Comparison of ENCODE assay signal across 25 cellular contexts in the genomic region with DNA sequence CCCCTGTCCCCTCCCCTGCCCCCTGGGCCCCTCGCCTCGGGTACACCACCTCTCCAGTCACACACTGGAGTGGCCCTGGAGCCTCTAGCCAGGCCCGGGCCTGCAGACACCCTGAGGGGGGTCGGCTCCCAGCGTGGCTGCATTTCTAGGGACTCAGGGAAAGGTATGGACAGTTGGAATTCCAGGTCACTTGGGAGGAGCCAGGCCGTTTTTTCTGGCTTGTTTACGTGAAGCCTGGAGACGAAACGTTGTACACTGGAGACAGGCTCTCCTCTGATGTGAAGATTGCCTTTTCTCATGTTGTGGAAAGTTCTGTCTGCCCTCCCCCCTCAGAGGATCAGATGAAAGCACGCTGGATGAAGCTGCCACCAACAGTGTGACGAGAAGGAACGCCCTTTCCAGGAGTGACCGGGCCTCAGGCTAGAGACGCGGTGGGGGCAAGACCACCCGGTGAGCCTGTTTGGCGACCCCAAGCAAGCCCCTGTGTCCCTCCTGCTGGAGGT. TPM values are rescaled to one million over a fixed set of nuclear protein-coding genes. Genes with fewer than 3 reads are reported as not detected.
DNase-seq lines count a peak whose midpoint lies in the region; ATAC-seq, FAIRE-seq and TF ChIP-seq lines count a peak whose summit lies in the region.
"Had no signal": no experiment of that assay in that cellular context is flagged by ENCODE, and none has a peak within 500 bp of the region (broad histone marks: within the 10 kb centered on the region; RNA-seq: fewer than 3 reads in every experiment).

No MANE protein-coding gene starts in this region.

- no peak overlapping the region for H3K9ac ChIP-seq in HepG2 (ENCODE audit: insufficient read depth, low read depth, low read length)

- H3K79me2 ChIP-seq in HepG2 (ENCODE audit: insufficient read depth, low read length), result no peaks in the 10 kb centered on the region

- no peaks in the 10 kb centered on the region for H3K27me3 ChIP-seq in HepG2 (ENCODE audit: control insufficient read depth in 1 of 2, insufficient read depth in 2 of 2, low read length in 2 of 2)
- no peaks in the 10 kb centered on the region for H3K27me3 ChIP-seq in right lobe of liver
- H3K27me3 ChIP-seq in thyroid gland, result no peaks in the 10 kb centered on the region
- H3K27me3 ChIP-seq in foreskin keratinocyte, result no peaks in the 10 kb centered on the region
- H3K27me3 ChIP-seq: vagina had no signal

- intact Hi-C loops in HepG2 (cut with micrococcal nuclease; ENCODE audit: unreplicated experiment) (no loop called here), right lobe of liver (cut with DNase I) (no loop called here), thyroid gland (cut with DNase I) (no loop called here)

- H3K4me2 ChIP-seq in HepG2 (ENCODE audit: low read depth, low read length), result peak overlapping the region; percentile 10; the same call in 1 of the 2 replicates

- ATAC-seq in HepG2, result no peak
- ATAC-seq in right lobe of liver, result no peak
- no peak for ATAC-seq in foreskin keratinocyte
- ATAC-seq: right cardiac atrium had no signal

- no peak for TF ChIP-seq CTCF in HepG2 (CRISPR knock-in tag; IDR thresholded peaks at IDR 0.05)
- TF ChIP-seq CTCF in right lobe of liver (IDR thresholded peaks at IDR 0.05), result no peak
- no peak for TF ChIP-seq CTCF in thyroid gland (IDR thresholded peaks at IDR 0.05)
- no peak for TF ChIP-seq CTCF in foreskin keratinocyte (conservative IDR thresholded peaks at IDR 0.05)

- H3K4me3 ChIP-seq in HepG2 (replicated peaks in 1 of 3; ENCODE audit: insufficient read depth in 1 of 3, low read depth in 2 of 3, low read length in 3 of 3) (peak overlapping the region in 1 of 3 experiments; percentile 0; a peak in 1 of 6 replicates), right lobe of liver (no peak overlapping the region), mesodermal cell (ENCODE audit: extremely low read depth, insufficient read depth, low read length, poor library complexity, severe bottlenecking) (no peak overlapping the region), thyroid gland (replicated peaks in 1 of 3) (no peak overlapping the region)
- H3K4me3 ChIP-seq: vagina had no signal

- POLR2A ChIA-PET in HepG2 (lab: Yijun Ruan, JAX), result interaction anchor here (1.2 to 8.9 kb wide), 4 partner anchors 17 to 112 kb away, joined by 3 to 40 read pairs (median 6); a partner anchor contains a TSS

- WGBS in HepG2 (ENCODE audit: low lambda C conversion rate), result 32% methylated on average over 17 of the region's 17 CpGs
- 80% methylated on average over 1 of the region's 17 CpGs for WGBS in right lobe of liver (ENCODE audit: insufficient coverage, low coverage, low lambda C conversion rate, missing lambda C conversion rate)
- WGBS in mesodermal cell (ENCODE audit: insufficient coverage in 2 of 2), 2 experiments, result 71 to 74% methylated on average over 15 of the region's 17 CpGs
- WGBS in thyroid gland, 2 donors, result 36 to 37% methylated on average over 16 to 17 of the region's 17 CpGs

- FAIRE-seq in HepG2 (lab: Jason Lieb, UNC), result no peak
- FAIRE-seq: A204.1 had no signal

- no peaks in the 10 kb centered on the region for H3K9me3 ChIP-seq in HepG2 (ENCODE audit: low read length)
- H3K9me3 ChIP-seq in right lobe of liver, result no peaks in the 10 kb centered on the region
- no peaks in the 10 kb centered on the region for H3K9me3 ChIP-seq in mesodermal cell (ENCODE audit: control insufficient read depth, low read length)
- no peaks in the 10 kb centered on the region for H3K9me3 ChIP-seq in thyroid gland
- H3K9me3 ChIP-seq: vagina had no signal

- no peak overlapping the region for H3K27ac ChIP-seq in HepG2 (ENCODE audit: extremely low read length, insufficient read depth, low read length)
- H3K27ac ChIP-seq in right lobe of liver, result no peak overlapping the region
- H3K27ac ChIP-seq in mesodermal cell (ENCODE audit: low read depth, low read length, severe bottlenecking), result peak overlapping the region; percentile 10
- H3K27ac ChIP-seq in thyroid gland, result no peak overlapping the region
- no peak overlapping the region for H3K27ac ChIP-seq in foreskin keratinocyte
- H3K27ac ChIP-seq: vagina had no signal

- no peak overlapping the region for H2AFZ ChIP-seq in HepG2 (ENCODE audit: low read length)

- H3K4me1 ChIP-seq in HepG2 (ENCODE audit: insufficient read depth, low read length) (peaks cover 63% of the 10 kb centered on the region), right lobe of liver (peaks cover 0 to 27% (median 0%) of the 10 kb centered on the region in 4 donors), mesodermal cell (ENCODE audit: control insufficient read depth, insufficient read depth, low read length, poor library complexity, severe bottlenecking) (peaks cover 4% of the 10 kb centered on the region), thyroid gland (peaks cover 8 to 10% of the 10 kb centered on the region in 2 donors), foreskin keratinocyte (peaks cover 17% of the 10 kb centered on the region)

- in situ Hi-C loops in HepG2 (cut with HindIII; ENCODE audit: extremely low pct_ligation_motif_present, low pct_unique_long_range_greater_than_20kb), result no loop called here

- peaks cover 6% of the 10 kb centered on the region; the same call in 1 of the 2 replicates for H4K20me1 ChIP-seq in HepG2 (ENCODE audit: insufficient read depth, low read length)

- CTCF ChIA-PET in HepG2 (lab: Yijun Ruan, JAX; ENCODE audit: low intra/inter-chr PET ratio, low total read pairs), result no interaction called here

- BruUV-seq in HepG2 (replicated peaks; lab: Mats Ljungman, UMichigan), result no TSS peak

- TF ChIP-seq EP300 in HepG2 (IDR thresholded peaks at IDR 0.05; ENCODE audit: low read depth in 2 of 2, low read length in 2 of 2) (no peak), HepG2 (CRISPR knock-in tag; IDR thresholded peaks at IDR 0.05; ENCODE audit: borderline replicate concordance) (no peak)

- DNase-seq in HepG2 (ENCODE audit: low spot score), result no peak
- no peak for DNase-seq in right lobe of liver
- DNase-seq in dermis blood vessel endothelial cell, result no peak
- DNase-seq in thyroid gland, result no peak
- DNase-seq in foreskin keratinocyte, result no peak
- DNase-seq: activated CD8-positive, alpha-beta memory T cell treated with anti-CD3 and anti-CD28 coated beads for 24 hours; activated naive CD4-positive, alpha-beta T cell treated with anti-CD3 and anti-CD28 coated beads, Interleukin-2, amount 10 ng/mL, durations not matched to agents 7 days and 5 days; activated T-cell treated with anti-CD3 and anti-CD28 coated beads, Interleukin-2, amount 50 U/mL, for 48 hours; aorta; central memory CD4-positive, alpha-beta T cell; EL; foreskin melanocyte; HFFc6; hippocampal formation; NCI-H1436; NCI-H510A; RPMI8226; substantia nigra had no signal

- no peak for TF ChIP-seq RAD21 in HepG2 (CRISPR knock-in tag; IDR thresholded peaks at IDR 0.05)

- H3K36me3 ChIP-seq in HepG2 (replicated peaks in 1 of 2; ENCODE audit: control insufficient read depth in 1 of 2, insufficient read depth in 2 of 2, low read length in 2 of 2) (peaks cover 5 to 13% of the 10 kb centered on the region in 2 experiments; a peak in 3 of 5 replicates), right lobe of liver (peaks cover 0 to 12% (median 6%) of the 10 kb centered on the region in 4 donors), mesodermal cell (ENCODE audit: control insufficient read depth, insufficient read depth, low read length) (peaks cover 16% of the 10 kb centered on the region), thyroid gland (peaks cover 7 to 14% of the 10 kb centered on the region in 2 donors)

- TF ChIP-seq POLR2A in HepG2 (IDR thresholded peaks at IDR 0.05; ENCODE audit: insufficient read depth in 1 of 2, low read depth in 2 of 2, low read length in 2 of 2), result no peak
- TF ChIP-seq POLR2A in right lobe of liver (IDR thresholded peaks at IDR 0.05), result no peak
- no peak for TF ChIP-seq POLR2A in thyroid gland (IDR thresholded peaks at IDR 0.05)

RNA-seq across cellular contexts. Expression of a gene that starts 4.0 kb away (rescaled TPM):
- total RNA-seq in HepG2 (2016; rRNA removed; fragmentation: Illumina TruSeq; extraction: Trizol), result 0.69 and 1.00 TPM in 2 replicates
- total RNA-seq in HepG2 (2016; cell fraction: cytosol; rRNA removed; fragmentation: Illumina TruSeq; extraction: Trizol; ENCODE audit: low read depth), result 0.71 and 2.3 TPM in 2 replicates
- 1.3 TPM in 1 of 2 replicates, not detected in the other for total RNA-seq in HepG2 (2016; cell fraction: insoluble cytoplasmic fraction; rRNA removed; fragmentation: Illumina TruSeq; extraction: Trizol)
- 1.00 and 1.2 TPM in 2 replicates for total RNA-seq in HepG2 (2016; cell fraction: membrane; rRNA removed; fragmentation: Illumina TruSeq; extraction: Trizol)
- 0.91 and 1.8 TPM in 2 replicates for total RNA-seq in HepG2 (2016; cell fraction: nucleus; rRNA removed; fragmentation: Illumina TruSeq; extraction: Trizol)
- 0.17 and 0.33 TPM in 2 replicates for polyA plus RNA-seq in HepG2 (2011; rRNA removed)
- 0.55 and 1.1 TPM in 2 replicates for polyA plus RNA-seq in HepG2 (2011; cell fraction: cytosol; rRNA removed)
- 1.6 and 2.8 TPM in 2 replicates for polyA plus RNA-seq in HepG2 (2011; cell fraction: nucleus; rRNA removed)
- polyA plus RNA-seq in HepG2 (2012), result 0.34 and 0.52 TPM in 2 replicates
- 0.57 and 1.0 TPM in 2 replicates for polyA plus RNA-seq in HepG2 (2016; cell fraction: cytosol; fragmentation: Illumina TruSeq; extraction: Trizol; ENCODE audit: low read depth)
- 1.7 TPM in 1 of 2 replicates, not detected in the other for polyA plus RNA-seq in HepG2 (2016; cell fraction: insoluble cytoplasmic fraction; fragmentation: Illumina TruSeq; extraction: Trizol; ENCODE audit: low read depth)
- polyA plus RNA-seq in HepG2 (2016; cell fraction: membrane; fragmentation: Illumina TruSeq; extraction: Trizol; ENCODE audit: low read depth), result 0.56 TPM in 1 of 2 replicates, not detected in the other
- 2.1 TPM in 1 of 2 replicates, not detected in the other for polyA plus RNA-seq in HepG2 (2016; cell fraction: nucleus; fragmentation: Illumina TruSeq; extraction: Trizol; ENCODE audit: insufficient read depth, low read depth)
- 0.09 and 0.88 TPM in 2 replicates for polyA minus RNA-seq in HepG2 (2011; rRNA and poly(A)+ RNA removed; ENCODE audit: low replicate concordance)
- not detected in 2 replicates for polyA minus RNA-seq in HepG2 (2011; cell fraction: cytosol; rRNA and poly(A)+ RNA removed)
- polyA minus RNA-seq in HepG2 (2011; cell fraction: nucleus; rRNA and poly(A)+ RNA removed), result 1.9 TPM in 1 of 2 replicates, not detected in the other
- under 1 TPM in 3 of 6 experiments, not detected in 3; 0.27 to 0.62 (median 0.40) TPM for total RNA-seq in right lobe of liver
- polyA plus RNA-seq in mesodermal cell (2013, experiment 1 of 2), result not detected
- polyA plus RNA-seq in mesodermal cell (2013, experiment 2 of 2), result not detected
- total RNA-seq in dermis blood vessel endothelial cell, result not detected in 2 replicates
- not detected for total RNA-seq in thyroid gland
- not detected in 2 replicates for total RNA-seq in foreskin keratinocyte
- polyA plus RNA-seq in foreskin keratinocyte, result 0.07 and 0.14 TPM in 2 replicates
- total RNA-seq: aorta, HFFc6, mucosa of gallbladder, vagina had no signal
- polyA plus RNA-seq: BJ, right cardiac atrium had no signal

RNA-seq across cellular contexts. Expression of a gene that starts 5.7 kb away (rescaled TPM):
- total RNA-seq in HepG2 (2016; rRNA removed; fragmentation: Illumina TruSeq; extraction: Trizol), result 76.1 and 84.9 TPM in 2 replicates
- total RNA-seq in HepG2 (2016; cell fraction: cytosol; rRNA removed; fragmentation: Illumina TruSeq; extraction: Trizol; ENCODE audit: low read depth), result 74.8 and 93.7 TPM in 2 replicates
- 73.6 and 90.1 TPM in 2 replicates for total RNA-seq in HepG2 (2016; cell fraction: insoluble cytoplasmic fraction; rRNA removed; fragmentation: Illumina TruSeq; extraction: Trizol)
- total RNA-seq in HepG2 (2016; cell fraction: membrane; rRNA removed; fragmentation: Illumina TruSeq; extraction: Trizol), result 97.9 and 116 TPM in 2 replicates
- 29.3 and 32.8 TPM in 2 replicates for total RNA-seq in HepG2 (2016; cell fraction: nucleus; rRNA removed; fragmentation: Illumina TruSeq; extraction: Trizol)
- 79.7 and 113 TPM in 2 replicates for polyA plus RNA-seq in HepG2 (2011; rRNA removed)
- polyA plus RNA-seq in HepG2 (2011; cell fraction: cytosol; rRNA removed), result 95.7 and 150 TPM in 2 replicates
- 122 and 140 TPM in 2 replicates for polyA plus RNA-seq in HepG2 (2011; cell fraction: nucleus; rRNA removed)
- 44.7 and 56.7 TPM in 2 replicates for polyA plus RNA-seq in HepG2 (2012)
- 77.4 and 92.8 TPM in 2 replicates for polyA plus RNA-seq in HepG2 (2016; cell fraction: cytosol; fragmentation: Illumina TruSeq; extraction: Trizol; ENCODE audit: low read depth)
- 75.3 and 82.0 TPM in 2 replicates for polyA plus RNA-seq in HepG2 (2016; cell fraction: insoluble cytoplasmic fraction; fragmentation: Illumina TruSeq; extraction: Trizol; ENCODE audit: low read depth)
- 86.8 and 108 TPM in 2 replicates for polyA plus RNA-seq in HepG2 (2016; cell fraction: membrane; fragmentation: Illumina TruSeq; extraction: Trizol; ENCODE audit: low read depth)
- polyA plus RNA-seq in HepG2 (2016; cell fraction: nucleus; fragmentation: Illumina TruSeq; extraction: Trizol; ENCODE audit: insufficient read depth, low read depth), result 63.7 and 68.1 TPM in 2 replicates
- polyA minus RNA-seq in HepG2 (2011; rRNA and poly(A)+ RNA removed; ENCODE audit: low replicate concordance), result 1.6 and 50.7 TPM in 2 replicates
- 39.9 and 44.0 TPM in 2 replicates for polyA minus RNA-seq in HepG2 (2011; cell fraction: cytosol; rRNA and poly(A)+ RNA removed)
- polyA minus RNA-seq in HepG2 (2011; cell fraction: nucleus; rRNA and poly(A)+ RNA removed), result 12.4 and 13.7 TPM in 2 replicates
- 10 to 100 TPM; 19.0 to 32.6 (median 25.7) TPM for total RNA-seq in right lobe of liver
- polyA plus RNA-seq in mesodermal cell (2013, experiment 1 of 2), result 155 TPM
- 127 TPM for polyA plus RNA-seq in mesodermal cell (2013, experiment 2 of 2)
- total RNA-seq in dermis blood vessel endothelial cell, result 79.9 and 138 TPM in 2 replicates
- 10 to 100 TPM; 55.2 to 88.6 (median 83.7) TPM for total RNA-seq in thyroid gland
- total RNA-seq in foreskin keratinocyte, result 59.3 and 63.6 TPM in 2 replicates
- polyA plus RNA-seq in foreskin keratinocyte, result 93.7 and 106 TPM in 2 replicates

RNA-seq across cellular contexts. Expression of a gene that starts 21.5 kb away (rescaled TPM):
- 337 and 782 TPM in 2 replicates for total RNA-seq in HepG2 (2016; rRNA removed; fragmentation: Illumina TruSeq; extraction: Trizol)
- 162 and 167 TPM in 2 replicates for total RNA-seq in HepG2 (2016; cell fraction: cytosol; rRNA removed; fragmentation: Illumina TruSeq; extraction: Trizol; ENCODE audit: low read depth)
- 282 and 813 TPM in 2 replicates for total RNA-seq in HepG2 (2016; cell fraction: insoluble cytoplasmic fraction; rRNA removed; fragmentation: Illumina TruSeq; extraction: Trizol)
- total RNA-seq in HepG2 (2016; cell fraction: membrane; rRNA removed; fragmentation: Illumina TruSeq; extraction: Trizol), result 299 and 300 TPM in 2 replicates
- 801 and 884 TPM in 2 replicates for total RNA-seq in HepG2 (2016; cell fraction: nucleus; rRNA removed; fragmentation: Illumina TruSeq; extraction: Trizol)
- polyA plus RNA-seq in HepG2 (2011; rRNA removed), result 181 and 185 TPM in 2 replicates
- polyA plus RNA-seq in HepG2 (2011; cell fraction: cytosol; rRNA removed), result 150 and 176 TPM in 2 replicates
- 517 and 557 TPM in 2 replicates for polyA plus RNA-seq in HepG2 (2011; cell fraction: nucleus; rRNA removed)
- polyA plus RNA-seq in HepG2 (2012), result 1,462 and 1,524 TPM in 2 replicates
- 236 TPM in 2 replicates for polyA plus RNA-seq in HepG2 (2016; cell fraction: cytosol; fragmentation: Illumina TruSeq; extraction: Trizol; ENCODE audit: low read depth)
- 494 and 566 TPM in 2 replicates for polyA plus RNA-seq in HepG2 (2016; cell fraction: insoluble cytoplasmic fraction; fragmentation: Illumina TruSeq; extraction: Trizol; ENCODE audit: low read depth)
- polyA plus RNA-seq in HepG2 (2016; cell fraction: membrane; fragmentation: Illumina TruSeq; extraction: Trizol; ENCODE audit: low read depth), result 378 and 399 TPM in 2 replicates
- polyA plus RNA-seq in HepG2 (2016; cell fraction: nucleus; fragmentation: Illumina TruSeq; extraction: Trizol; ENCODE audit: insufficient read depth, low read depth), result 2,290 and 2,428 TPM in 2 replicates
- polyA minus RNA-seq in HepG2 (2011; rRNA and poly(A)+ RNA removed; ENCODE audit: low replicate concordance), result 90.8 and 213 TPM in 2 replicates
- 303 and 378 TPM in 2 replicates for polyA minus RNA-seq in HepG2 (2011; cell fraction: cytosol; rRNA and poly(A)+ RNA removed)
- polyA minus RNA-seq in HepG2 (2011; cell fraction: nucleus; rRNA and poly(A)+ RNA removed), result 250 and 278 TPM in 2 replicates
- 1,000 to 10,000 TPM in 5 of 6 experiments, 100 to 1,000 TPM in 1; 856 to 5,039 (median 1,455) TPM for total RNA-seq in right lobe of liver
- polyA plus RNA-seq in mesodermal cell (2013, experiment 1 of 2), result 764 TPM
- 720 TPM for polyA plus RNA-seq in mesodermal cell (2013, experiment 2 of 2)
- 1,052 and 1,490 TPM in 2 replicates for total RNA-seq in dermis blood vessel endothelial cell
- total RNA-seq in thyroid gland, result 1,000 to 10,000 TPM in 1 of 4 donors, 100 to 1,000 TPM in 3; 548 to 1,124 (median 681) TPM
- 617 and 692 TPM in 2 replicates for total RNA-seq in foreskin keratinocyte
- 632 and 778 TPM in 2 replicates for polyA plus RNA-seq in foreskin keratinocyte

RNA-seq across cellular contexts. Expression of a gene that starts 32.3 kb away (rescaled TPM):
- 64.0 and 120 TPM in 2 replicates for total RNA-seq in HepG2 (2016; rRNA removed; fragmentation: Illumina TruSeq; extraction: Trizol)
- total RNA-seq in HepG2 (2016; cell fraction: cytosol; rRNA removed; fragmentation: Illumina TruSeq; extraction: Trizol; ENCODE audit: low read depth), result 25.7 and 26.7 TPM in 2 replicates
- total RNA-seq in HepG2 (2016; cell fraction: insoluble cytoplasmic fraction; rRNA removed; fragmentation: Illumina TruSeq; extraction: Trizol), result 73.7 and 111 TPM in 2 replicates
- 68.1 and 73.5 TPM in 2 replicates for total RNA-seq in HepG2 (2016; cell fraction: membrane; rRNA removed; fragmentation: Illumina TruSeq; extraction: Trizol)
- total RNA-seq in HepG2 (2016; cell fraction: nucleus; rRNA removed; fragmentation: Illumina TruSeq; extraction: Trizol), result 66.3 and 84.1 TPM in 2 replicates
- polyA plus RNA-seq in HepG2 (2011; rRNA removed), result 40.0 and 52.1 TPM in 2 replicates
- 61.3 and 96.2 TPM in 2 replicates for polyA plus RNA-seq in HepG2 (2011; cell fraction: cytosol; rRNA removed)
- 174 and 191 TPM in 2 replicates for polyA plus RNA-seq in HepG2 (2011; cell fraction: nucleus; rRNA removed)
- polyA plus RNA-seq in HepG2 (2012), result 159 and 169 TPM in 2 replicates
- 89.7 and 102 TPM in 2 replicates for polyA plus RNA-seq in HepG2 (2016; cell fraction: cytosol; fragmentation: Illumina TruSeq; extraction: Trizol; ENCODE audit: low read depth)
- 221 and 287 TPM in 2 replicates for polyA plus RNA-seq in HepG2 (2016; cell fraction: insoluble cytoplasmic fraction; fragmentation: Illumina TruSeq; extraction: Trizol; ENCODE audit: low read depth)
- polyA plus RNA-seq in HepG2 (2016; cell fraction: membrane; fragmentation: Illumina TruSeq; extraction: Trizol; ENCODE audit: low read depth), result 171 and 188 TPM in 2 replicates
- 248 and 249 TPM in 2 replicates for polyA plus RNA-seq in HepG2 (2016; cell fraction: nucleus; fragmentation: Illumina TruSeq; extraction: Trizol; ENCODE audit: insufficient read depth, low read depth)
- polyA minus RNA-seq in HepG2 (2011; rRNA and poly(A)+ RNA removed; ENCODE audit: low replicate concordance), result 35.7 and 46.7 TPM in 2 replicates
- polyA minus RNA-seq in HepG2 (2011; cell fraction: cytosol; rRNA and poly(A)+ RNA removed), result 54.0 and 54.8 TPM in 2 replicates
- polyA minus RNA-seq in HepG2 (2011; cell fraction: nucleus; rRNA and poly(A)+ RNA removed), result 52.7 and 57.6 TPM in 2 replicates
- total RNA-seq in right lobe of liver, result 100 to 1,000 TPM in 5 of 6 experiments, 10 to 100 TPM in 1; 92.4 to 162 (median 137) TPM
- 299 TPM for polyA plus RNA-seq in mesodermal cell (2013, experiment 1 of 2)
- polyA plus RNA-seq in mesodermal cell (2013, experiment 2 of 2), result 262 TPM
- 195 and 495 TPM in 2 replicates for total RNA-seq in dermis blood vessel endothelial cell
- 100 to 1,000 TPM; 115 to 173 (median 164) TPM for total RNA-seq in thyroid gland
- total RNA-seq in foreskin keratinocyte, result 574 and 576 TPM in 2 replicates
- 644 and 645 TPM in 2 replicates for polyA plus RNA-seq in foreskin keratinocyte

RNA-seq across cellular contexts. Expression of a gene that starts 34.9 kb away (rescaled TPM):
- 0.13 TPM in 1 of 2 replicates, not detected in the other for total RNA-seq in HepG2 (2016; rRNA removed; fragmentation: Illumina TruSeq; extraction: Trizol)
- total RNA-seq in HepG2 (2016; cell fraction: cytosol; rRNA removed; fragmentation: Illumina TruSeq; extraction: Trizol; ENCODE audit: low read depth), result not detected in 2 replicates
- total RNA-seq in HepG2 (2016; cell fraction: insoluble cytoplasmic fraction; rRNA removed; fragmentation: Illumina TruSeq; extraction: Trizol), result 0.15 TPM in 1 of 2 replicates, not detected in the other
- not detected in 2 replicates for total RNA-seq in HepG2 (2016; cell fraction: membrane; rRNA removed; fragmentation: Illumina TruSeq; extraction: Trizol)
- total RNA-seq in HepG2 (2016; cell fraction: nucleus; rRNA removed; fragmentation: Illumina TruSeq; extraction: Trizol), result 0.31 TPM in 1 of 2 replicates, not detected in the other
- polyA plus RNA-seq in HepG2 (2011; rRNA removed), result 0.04 and 0.27 TPM in 2 replicates
- polyA plus RNA-seq in HepG2 (2011; cell fraction: cytosol; rRNA removed), result 0.10 and 0.12 TPM in 2 replicates
- polyA plus RNA-seq in HepG2 (2011; cell fraction: nucleus; rRNA removed), result 4.7 and 5.5 TPM in 2 replicates
- 0.07 and 0.27 TPM in 2 replicates for polyA plus RNA-seq in HepG2 (2012)
- polyA plus RNA-seq in HepG2 (2016; cell fraction: cytosol; fragmentation: Illumina TruSeq; extraction: Trizol; ENCODE audit: low read depth), result not detected in 2 replicates
- polyA plus RNA-seq in HepG2 (2016; cell fraction: insoluble cytoplasmic fraction; fragmentation: Illumina TruSeq; extraction: Trizol; ENCODE audit: low read depth), result not detected in 2 replicates
- not detected in 2 replicates for polyA plus RNA-seq in HepG2 (2016; cell fraction: membrane; fragmentation: Illumina TruSeq; extraction: Trizol; ENCODE audit: low read depth)
- 0.31 and 0.60 TPM in 2 replicates for polyA plus RNA-seq in HepG2 (2016; cell fraction: nucleus; fragmentation: Illumina TruSeq; extraction: Trizol; ENCODE audit: insufficient read depth, low read depth)
- polyA minus RNA-seq in HepG2 (2011; rRNA and poly(A)+ RNA removed; ENCODE audit: low replicate concordance), result 0.14 and 0.26 TPM in 2 replicates
- polyA minus RNA-seq in HepG2 (2011; cell fraction: cytosol; rRNA and poly(A)+ RNA removed), result not detected in 2 replicates
- polyA minus RNA-seq in HepG2 (2011; cell fraction: nucleus; rRNA and poly(A)+ RNA removed), result 0.52 and 0.87 TPM in 2 replicates
- total RNA-seq in right lobe of liver, result 100 to 1,000 TPM in 2 of 6 experiments, 10 to 100 TPM in 4; 39.5 to 146 (median 68.5) TPM
- not detected for polyA plus RNA-seq in mesodermal cell (2013, experiment 1 of 2)
- polyA plus RNA-seq in mesodermal cell (2013, experiment 2 of 2), result not detected
- 0.17 TPM in 1 of 2 replicates, not detected in the other for total RNA-seq in dermis blood vessel endothelial cell
- not detected for total RNA-seq in thyroid gland
- not detected in 2 replicates for total RNA-seq in foreskin keratinocyte
- polyA plus RNA-seq in foreskin keratinocyte, result not detected in 2 replicates
- total RNA-seq: epithelial cell of proximal tubule, HFFc6, right cardiac atrium, vagina had no signal
- polyA plus RNA-seq: aorta, BJ, right cardiac atrium had no signal
